Comparison of ENCODE assay signal across 1 cellular context in genomic region chr17:63843387-63844292, GRCh38.
TF ChIP-seq lines count a peak whose summit lies in the region.

No MANE protein-coding gene starts in this region.

TF ChIP-seq in endothelial cell of umbilical vein, 7 proteins besides CTCF, POLR2A, EP300 and RAD21:
- TF ChIP-seq EZH2 (IDR thresholded peaks at IDR 0.05; ENCODE audit: borderline replicate concordance, low read depth, low read length, severe bottlenecking) (no peak), JUN (IDR thresholded peaks at IDR 0.05; ENCODE audit: borderline replicate concordance, insufficient read depth, insufficient read length, low read depth) (no peak), POLR2AphosphoS5 (IDR thresholded peaks at IDR 0.05; ENCODE audit: insufficient read depth, low read depth, low read length) (no peak), MYC (IDR thresholded peaks at IDR 0.05; ENCODE audit: low read depth, low read length) (no peak), GATA2 (IDR thresholded peaks at IDR 0.05; ENCODE audit: insufficient read depth, insufficient read length, low read depth, low read length) (no peak), FOS (IDR thresholded peaks at IDR 0.05; ENCODE audit: borderline replicate concordance, insufficient read depth, low read length) (peak; percentile 15)
- TF ChIP-seq, protein P1, sequence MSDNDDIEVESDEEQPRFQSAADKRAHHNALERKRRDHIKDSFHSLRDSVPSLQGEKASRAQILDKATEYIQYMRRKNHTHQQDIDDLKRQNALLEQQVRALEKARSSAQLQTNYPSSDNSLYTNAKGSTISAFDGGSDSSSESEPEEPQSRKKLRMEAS (IDR thresholded peaks at IDR 0.05; ENCODE audit: insufficient read depth, insufficient read length), result no peak
TF ChIP-seq in endothelial cell of umbilical vein: peak in this region for 1.
